ENCODE assay signal across 16 cellular contexts in the genomic region with DNA sequence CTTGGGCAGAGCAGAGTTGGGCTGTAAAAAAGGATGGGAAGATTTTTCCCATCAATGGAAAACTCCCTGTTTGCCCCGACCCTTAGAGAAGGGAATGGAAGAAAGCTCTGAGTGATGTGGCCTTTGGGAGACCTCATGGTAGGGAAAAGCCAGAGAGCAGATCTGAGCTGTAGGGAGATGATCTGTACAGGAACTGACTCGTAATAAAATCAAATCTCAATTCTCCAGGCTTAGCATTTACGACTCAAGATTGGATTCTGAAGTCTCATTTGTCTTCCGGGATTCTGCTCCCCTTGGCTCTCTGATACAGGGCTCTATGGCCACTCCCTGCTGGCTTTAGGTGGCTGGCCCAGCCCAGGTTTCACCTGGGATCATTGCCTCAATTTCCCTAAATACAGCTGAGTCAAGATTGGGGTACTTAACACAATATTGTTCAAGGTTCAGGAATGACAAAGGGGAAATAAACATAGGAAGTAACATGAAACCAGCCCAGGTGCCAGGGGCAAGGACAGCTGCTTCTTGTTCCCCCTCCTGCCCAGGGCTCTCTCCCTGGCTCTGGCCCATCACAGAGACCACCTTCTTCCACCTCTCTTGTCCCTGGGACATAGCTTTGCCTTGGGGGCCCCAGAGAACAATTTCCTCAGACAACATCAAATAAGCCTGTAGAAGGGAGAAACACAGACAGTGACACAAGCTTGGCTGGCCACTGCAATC. TPM values are rescaled to one million over a fixed set of nuclear protein-coding genes. Genes with fewer than 3 reads are reported as not detected.
DNase-seq lines count a peak whose midpoint lies in the region; ATAC-seq and TF ChIP-seq lines count a peak whose summit lies in the region.
"Had no signal": no experiment of that assay in that cellular context is flagged by ENCODE, and none has a peak within 500 bp of the region (broad histone marks: within the 10 kb centered on the region; RNA-seq: fewer than 3 reads in every experiment).

No MANE protein-coding gene starts in this region.

- H3K36me3 ChIP-seq in GM23248 (ENCODE audit: low read depth) (no peaks in the 10 kb centered on the region), esophagus muscularis mucosa (no peaks in the 10 kb centered on the region), gastrocnemius medialis (no peaks in the 10 kb centered on the region), gastroesophageal sphincter (no peaks in the 10 kb centered on the region)
- H3K36me3 ChIP-seq: BLaER1 had no signal

- H3K9me3 ChIP-seq in GM23248 (ENCODE audit: low read depth) = no peaks in the 10 kb centered on the region
- H3K9me3 ChIP-seq in esophagus muscularis mucosa = no peaks in the 10 kb centered on the region
- H3K9me3 ChIP-seq in gastrocnemius medialis = no peaks in the 10 kb centered on the region
- peaks cover 0 to 4% (median 0%) of the 10 kb centered on the region in 3 donors for H3K9me3 ChIP-seq in gastroesophageal sphincter
- H3K9me3 ChIP-seq: BLaER1 had no signal

- peak overlapping the region; percentile 35 for H3K27ac Mint-ChIP-seq in osteocyte (ENCODE audit: unreplicated experiment)
- H3K27ac Mint-ChIP-seq: naive B cell; stimulated activated naive B cell treated with anti-CD40 and anti-IgM and Interleukin-4, amounts not matched to agents 10 μg/mL and 1 μg/mL and 100 μg/mL, for 72 hours had no signal

- H3K27ac ChIP-seq in GM23248 (peak overlapping the region; percentile 80), esophagus muscularis mucosa (replicated peaks in 1 of 4) (peak overlapping the region in 1 of 4 donors; percentile 39), gastrocnemius medialis (peak overlapping the region in 2 of 4 donors; percentile 13 to 25), gastroesophageal sphincter (peak overlapping the region in 2 of 4 donors; percentile 14 to 19)
- H3K27ac ChIP-seq: BLaER1 had no signal

- in situ Hi-C loops in GM23248 (cut with MboI) = no loop called here
- in situ Hi-C loops in gastrocnemius medialis (cut with MboI; ENCODE audit: low sequenced_read_pairs in 4 of 4) = no loop called here

- H4K20me1 ChIP-seq in GM23248 (ENCODE audit: insufficient read depth) = no peaks in the 10 kb centered on the region
- H4K20me1 ChIP-seq: BLaER1 had no signal

- H3K4me1 ChIP-seq in GM23248 (ENCODE audit: insufficient read depth) = peaks cover 21% of the 10 kb centered on the region
- H3K4me1 ChIP-seq in esophagus muscularis mucosa = peaks cover 0 to 16% (median 10%) of the 10 kb centered on the region in 4 donors
- H3K4me1 ChIP-seq in gastrocnemius medialis = peaks cover 0 to 2% of the 10 kb centered on the region in 2 donors
- peaks cover 0 to 8% (median 0%) of the 10 kb centered on the region in 3 donors for H3K4me1 ChIP-seq in gastroesophageal sphincter

- peaks cover 8% of the 10 kb centered on the region for H3K36me3 Mint-ChIP-seq in osteocyte (ENCODE audit: unreplicated experiment)

- peaks cover 21% of the 10 kb centered on the region for H3K9me3 Mint-ChIP-seq in osteocyte (ENCODE audit: unreplicated experiment)

- H3K4me3 ChIP-seq in GM23248 = 0 out of 2 replicates have a peak overlapping the region, but pooled peaks have one; percentile 10
- H3K4me3 ChIP-seq in esophagus muscularis mucosa = no peak overlapping the region
- H3K4me3 ChIP-seq in gastrocnemius medialis = no peak overlapping the region
- no peak overlapping the region for H3K4me3 ChIP-seq in gastroesophageal sphincter
- H3K4me3 ChIP-seq: BLaER1 had no signal

- H3K9ac ChIP-seq in GM23248 = peak overlapping the region; percentile 52; the same call in 1 of the 2 replicates
- H3K9ac ChIP-seq: BLaER1 had no signal

- TF ChIP-seq EP300 in esophagus muscularis mucosa (IDR thresholded peaks at IDR 0.05) (no peak), gastroesophageal sphincter (IDR thresholded peaks at IDR 0.05) (no peak)

- H3F3A ChIP-seq in GM23248 (ENCODE audit: insufficient read depth) = peaks cover 9% of the 10 kb centered on the region

- TF ChIP-seq POLR2A in esophagus muscularis mucosa (IDR thresholded peaks at IDR 0.05; ENCODE audit: low read depth) (no peak), gastrocnemius medialis (IDR thresholded peaks at IDR 0.05) (no peak), gastroesophageal sphincter (IDR thresholded peaks at IDR 0.05) (no peak)

- intact Hi-C loops in esophagus muscularis mucosa (cut with DNase I) (no loop called here), gastrocnemius medialis (cut with DNase I; ENCODE audit: low total_unique reads) (no loop called here)

- H3K4me1 Mint-ChIP-seq in osteocyte (ENCODE audit: unreplicated experiment) = peaks cover 24% of the 10 kb centered on the region
- H3K4me1 Mint-ChIP-seq: stimulated activated naive B cell treated with anti-CD40 and anti-IgM and Interleukin-4, amounts not matched to agents 10 μg/mL and 1 μg/mL and 100 μg/mL, for 72 hours had no signal

- peak overlapping the region; percentile 77 for H2AFZ ChIP-seq in GM23248

- DNase-seq in GM23248 = peak; percentile 35
- DNase-seq in NCI-H226 = peak; percentile 41
- peak; percentile 90 for DNase-seq in esophagus muscularis mucosa (ENCODE audit: extremely low spot score)
- DNase-seq in osteocyte (ENCODE audit: extremely low spot score, unreplicated experiment) = peak; percentile 51
- no peak for DNase-seq in gastrocnemius medialis
- DNase-seq in OCI-M2 (lab: John Stamatoyannopoulos, UW; ENCODE audit: unreplicated experiment) = no peak
- DNase-seq: activated CD4-positive, alpha-beta T cell treated with anti-CD3 and anti-CD28 coated beads, Interleukin-2, amount 50 U/mL, for 1 hour; foreskin melanocyte; H7; kidney; naive B cell; NCI-H2227 treated with DMSO at 0.1 percent for 48 hours; stimulated activated naive B cell treated with anti-CD40 and anti-IgM and Interleukin-4, amounts not matched to agents 10 μg/mL and 1 μg/mL and 100 μg/mL, for 72 hours had no signal

- no peak for ATAC-seq in gastrocnemius medialis
- no peak for ATAC-seq in GM21619 (IDR thresholded peaks at IDR 0.05; ENCODE audit: unreplicated experiment)
- ATAC-seq in gastroesophageal sphincter = no peak
- ATAC-seq: stimulated activated naive B cell treated with anti-CD40 and anti-IgM and Interleukin-4, amounts not matched to agents 10 μg/mL and 1 μg/mL and 100 μg/mL, for 72 hours had no signal

- H3K9me2 ChIP-seq in GM23248 (ENCODE audit: insufficient read depth) = no peaks in the 10 kb centered on the region

- WGBS in GM23248 (ENCODE audit: low coverage in 1 of 2, low lambda C conversion rate in 2 of 2, missing lambda C conversion rate in 2 of 2), 2 experiments = 6 to 7% methylated on average over 4 of the region's 4 CpGs
- WGBS in esophagus muscularis mucosa = 44% methylated on average over 4 of the region's 4 CpGs
- 30 to 49% methylated on average over 3 of the region's 4 CpGs for WGBS in gastroesophageal sphincter (ENCODE audit: low coverage in 1 of 2), 2 donors

- H3K27me3 ChIP-seq in GM23248 (replicated peaks; ENCODE audit: insufficient read depth) (no peaks in the 10 kb centered on the region), esophagus muscularis mucosa (no peaks in the 10 kb centered on the region), gastrocnemius medialis (peaks cover 0 to 2% (median 0%) of the 10 kb centered on the region in 3 donors), gastroesophageal sphincter (no peaks in the 10 kb centered on the region)
- H3K27me3 ChIP-seq: BLaER1 had no signal

- H3K4me2 ChIP-seq in GM23248 (ENCODE audit: unreplicated experiment) = peak overlapping the region; percentile 61

- H3K4me3 Mint-ChIP-seq in osteocyte (ENCODE audit: unreplicated experiment) = no peak overlapping the region
- H3K4me3 Mint-ChIP-seq: naive B cell; stimulated activated naive B cell treated with anti-CD40 and anti-IgM and Interleukin-4, amounts not matched to agents 10 μg/mL and 1 μg/mL and 100 μg/mL, for 72 hours had no signal

- TF ChIP-seq CTCF in esophagus muscularis mucosa (IDR thresholded peaks at IDR 0.05) = no peak
- TF ChIP-seq CTCF in osteocyte (IDR thresholded peaks at IDR 0.05) = no peak
- no peak for TF ChIP-seq CTCF in gastrocnemius medialis (IDR thresholded peaks at IDR 0.05 in 4 of 5, conservative IDR thresholded peaks at IDR 0.05 in 1 of 5)
- TF ChIP-seq CTCF in gastroesophageal sphincter (IDR thresholded peaks at IDR 0.05) = no peak

- H3K79me2 ChIP-seq in GM23248 (ENCODE audit: insufficient read depth) = no peaks in the 10 kb centered on the region

- H3K27me3 Mint-ChIP-seq in osteocyte (ENCODE audit: unreplicated experiment) = peaks cover 30% of the 10 kb centered on the region

RNA-seq across cellular contexts. Expression of gene THY1, which starts 38.4 kb away (rescaled TPM):
- 1,197 and 1,694 TPM in 2 replicates for total RNA-seq in GM23248 (2014; rRNA removed; shearing (Covaris generic))
- polyA plus RNA-seq in GM23248 (2016; fragmentation: Nextera tagmentation; extraction: Ambion mirVana) = 1,640 and 1,703 TPM in 2 replicates
- total RNA-seq in esophagus muscularis mucosa (10 to 100 TPM; 13.3 to 70.1 (median 25.4) TPM), osteocyte (11.3 and 14.0 TPM in 2 replicates), gastrocnemius medialis (under 1 TPM in 3 of 4 donors, not detected in 1; 0.22 to 0.70 (median 0.36) TPM), gastroesophageal sphincter (10 to 100 TPM in 3 of 4 donors, 1 to 10 TPM in 1; 2.5 to 34.5 (median 16.8) TPM)

Comparison
In these comparisons a context has a peak if more than half of its experiments do, and no peak if none do; other contexts are left out.
1. DNase-seq: peak in GM23248 (single experiment), NCI-H226 (single experiment), esophagus muscularis mucosa (single experiment) and osteocyte (single experiment); none in gastrocnemius medialis (0 of 2) and OCI-M2 (single experiment).
2. RNA of gene THY1, which starts 38.4 kb away (total RNA-seq): 1,197 to 1,694 TPM in GM23248; 13.3 to 70.1 TPM in esophagus muscularis mucosa, 2.5 to 34.5 TPM in gastroesophageal sphincter, 11.3 to 14.0 TPM in osteocyte and 0.22 to 0.70 TPM in gastrocnemius medialis; every median in the first group is over 10 times any median in the second.